ENCODE assay signal across 8 cellular contexts in the genomic region with DNA sequence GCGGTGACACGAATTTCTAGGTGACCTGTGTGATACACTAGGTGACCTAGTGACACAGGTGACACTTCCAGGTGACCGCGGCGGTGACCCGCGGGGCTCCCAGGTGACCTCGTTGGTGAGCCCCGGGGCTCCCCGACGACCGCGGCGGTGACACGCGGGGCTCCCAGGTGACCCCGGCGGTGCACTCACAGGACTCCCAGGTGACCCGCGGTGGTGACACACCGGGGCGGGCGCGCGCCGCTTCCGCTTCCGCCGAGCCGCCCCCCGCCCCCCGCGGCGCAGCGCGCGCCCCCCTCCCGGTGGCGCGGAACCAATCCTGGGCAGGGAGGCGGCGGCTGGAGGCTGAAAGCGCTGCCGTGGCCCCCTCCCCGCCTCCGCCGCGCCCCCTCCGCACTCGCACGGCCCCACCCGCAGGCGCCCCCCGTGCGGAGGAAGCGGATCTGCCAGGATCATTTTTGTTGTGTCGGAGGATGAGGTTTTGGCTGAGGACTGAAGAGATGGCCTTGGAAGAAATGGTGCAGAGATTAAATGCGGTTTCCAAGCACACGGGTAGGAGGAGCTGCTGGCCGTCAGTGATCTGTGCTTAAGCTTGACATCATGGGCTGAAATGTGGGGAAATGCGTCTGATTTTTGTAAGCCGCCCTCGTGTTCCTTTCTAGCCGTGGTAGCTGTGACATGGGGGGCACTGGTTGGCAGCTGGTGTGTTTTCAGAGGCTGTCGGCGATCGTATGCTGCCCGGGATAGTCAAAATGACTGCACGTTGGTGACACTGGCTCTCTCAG. TPM values are rescaled to one million over a fixed set of nuclear protein-coding genes. Genes with fewer than 3 reads are reported as not detected.
A peak's percentile ranks its signal among the peaks of the same experiment; 100 is the strongest.
DNase-seq lines count a peak whose midpoint lies in the region; ATAC-seq and TF ChIP-seq lines count a peak whose summit lies in the region.

A gene with protein sequence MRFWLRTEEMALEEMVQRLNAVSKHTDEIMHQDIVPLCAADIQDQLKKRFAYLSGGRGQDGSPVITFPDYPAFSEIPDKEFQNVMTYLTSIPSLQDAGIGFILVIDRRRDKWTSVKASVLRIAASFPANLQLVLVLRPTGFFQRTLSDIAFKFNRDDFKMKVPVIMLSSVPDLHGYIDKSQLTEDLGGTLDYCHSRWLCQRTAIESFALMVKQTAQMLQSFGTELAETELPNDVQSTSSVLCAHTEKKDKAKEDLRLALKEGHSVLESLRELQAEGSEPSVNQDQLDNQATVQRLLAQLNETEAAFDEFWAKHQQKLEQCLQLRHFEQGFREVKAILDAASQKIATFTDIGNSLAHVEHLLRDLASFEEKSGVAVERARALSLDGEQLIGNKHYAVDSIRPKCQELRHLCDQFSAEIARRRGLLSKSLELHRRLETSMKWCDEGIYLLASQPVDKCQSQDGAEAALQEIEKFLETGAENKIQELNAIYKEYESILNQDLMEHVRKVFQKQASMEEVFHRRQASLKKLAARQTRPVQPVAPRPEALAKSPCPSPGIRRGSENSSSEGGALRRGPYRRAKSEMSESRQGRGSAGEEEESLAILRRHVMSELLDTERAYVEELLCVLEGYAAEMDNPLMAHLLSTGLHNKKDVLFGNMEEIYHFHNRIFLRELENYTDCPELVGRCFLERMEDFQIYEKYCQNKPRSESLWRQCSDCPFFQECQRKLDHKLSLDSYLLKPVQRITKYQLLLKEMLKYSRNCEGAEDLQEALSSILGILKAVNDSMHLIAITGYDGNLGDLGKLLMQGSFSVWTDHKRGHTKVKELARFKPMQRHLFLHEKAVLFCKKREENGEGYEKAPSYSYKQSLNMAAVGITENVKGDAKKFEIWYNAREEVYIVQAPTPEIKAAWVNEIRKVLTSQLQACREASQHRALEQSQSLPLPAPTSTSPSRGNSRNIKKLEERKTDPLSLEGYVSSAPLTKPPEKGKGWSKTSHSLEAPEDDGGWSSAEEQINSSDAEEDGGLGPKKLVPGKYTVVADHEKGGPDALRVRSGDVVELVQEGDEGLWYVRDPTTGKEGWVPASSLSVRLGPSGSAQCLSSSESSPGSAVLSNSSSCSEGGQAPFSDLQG (plus strand): TSS at position 305 of the 782 bp plus-strand sequence. CDS start 166 bp downstream, at position 471.

- H3K9me3 Mint-ChIP-seq in CD8-positive, alpha-beta memory T cell, result no peaks in the 10 kb centered on the region

- peak within 1 kb of the TSS; percentile 87 to 99 (median 92) for H3K4me3 Mint-ChIP-seq in CD8-positive, alpha-beta memory T cell

- H3K4me1 ChIP-seq in CD8-positive, alpha-beta memory T cell (ENCODE audit: insufficient read depth, low read length), result peaks cover 15% of the 10 kb centered on the region
- peaks cover 22% of the 10 kb centered on the region for H3K4me1 ChIP-seq in body of pancreas
- peaks cover 0 to 38% (median 24%) of the 10 kb centered on the region in 6 donors for H3K4me1 ChIP-seq in spleen

- WGBS in body of pancreas, 2 donors, result 0% methylated on average over 10 to 54 of the region's 69 CpGs
- 0 to 1% (median 1%) methylated on average over 20 to 69 of the region's 69 CpGs for WGBS in spleen, 5 donors

- peak within 1 kb of the TSS; percentile 75 to 96 (median 91) for H3K27ac Mint-ChIP-seq in CD8-positive, alpha-beta memory T cell

- no peaks in the 10 kb centered on the region for H3K36me3 ChIP-seq in CD8-positive, alpha-beta memory T cell (ENCODE audit: insufficient read depth, low read length)
- H3K36me3 ChIP-seq in body of pancreas (replicated peaks in 1 of 2; ENCODE audit: insufficient read depth in 1 of 2, low read depth in 2 of 2), result no peaks in the 10 kb centered on the region
- no peaks in the 10 kb centered on the region for H3K36me3 ChIP-seq in spleen

- peak within 1 kb of the TSS; percentile 64 for H3K27ac ChIP-seq in CD8-positive, alpha-beta memory T cell (ENCODE audit: low read depth, low read length)
- H3K27ac ChIP-seq in body of pancreas (peak within 1 kb of the TSS; percentile 70 to 94 (median 90)), spleen (peak within 1 kb of the TSS; percentile 40 to 79 (median 72))

- in situ Hi-C loops in KBM-7 (cut with MboI; ENCODE audit: low pct_unique_long_range_greater_than_20kb, low sequenced_read_pairs), result no loop called here

- intact Hi-C loops in body of pancreas (cut with DNase I), result no loop called here
- intact Hi-C loops in spleen (cut with DNase I; ENCODE audit: low total_unique reads), result no loop called here

- H3K4me3 ChIP-seq in CD8-positive, alpha-beta memory T cell (ENCODE audit: low read length), result peak within 1 kb of the TSS; percentile 86
- H3K4me3 ChIP-seq in body of pancreas (peak within 1 kb of the TSS; percentile 49 to 54), spleen (peak within 1 kb of the TSS; percentile 32 to 81 (median 54))

- H3K4me1 Mint-ChIP-seq in CD8-positive, alpha-beta memory T cell, result peaks cover 18 to 41% (median 40%) of the 10 kb centered on the region in 3 donors

- H3K27me3 Mint-ChIP-seq in CD8-positive, alpha-beta memory T cell, result no peaks in the 10 kb centered on the region

- DNase-seq in CD8-positive, alpha-beta memory T cell, result peak; percentile 43 to 83 (median 74)
- DNase-seq in KBM-7 (peak; percentile 58), T-helper 22 cell (ENCODE audit: low read depth) (peak; percentile 51), body of pancreas (peak; percentile 63 to 78 (median 68)), inferior parietal cortex (ENCODE audit: extremely low spot score) (peak; percentile 37), spleen (peak; percentile 88), Kasumi-1 (lab: John Stamatoyannopoulos, UW) (no peak)

- ATAC-seq in body of pancreas (peak; percentile 84), GM19328 (IDR thresholded peaks at IDR 0.05; ENCODE audit: unreplicated experiment) (no peak)

- H3K36me3 Mint-ChIP-seq in CD8-positive, alpha-beta memory T cell, result peaks cover 0 to 9% (median 2%) of the 10 kb centered on the region in 3 donors

- TF ChIP-seq CTCF in body of pancreas (IDR thresholded peaks at IDR 0.05) (peak in 4 of 7 experiments; percentile 28 to 48 (median 41)), spleen (IDR thresholded peaks at IDR 0.05 in 8 of 11, conservative IDR thresholded peaks at IDR 0.05 in 3 of 11) (peak in 3 of 11 experiments; percentile 19 to 47 (median 32))

- POLR2A ChIA-PET in CD8-positive, alpha-beta memory T cell (lab: Charles Lee), result interaction anchor here (0.5 to 0.6 kb wide), 2 partner anchors 241 to 1902 kb away, joined by 3 read pairs; a partner anchor contains a TSS

- TF ChIP-seq POLR2A in body of pancreas (IDR thresholded peaks at IDR 0.05) (peak in 1 of 3 donors; percentile 54), spleen (IDR thresholded peaks at IDR 0.05) (no peak)

- H3K9me3 ChIP-seq in CD8-positive, alpha-beta memory T cell (ENCODE audit: low read length), result no peaks in the 10 kb centered on the region
- H3K9me3 ChIP-seq in body of pancreas (no peaks in the 10 kb centered on the region), spleen (peaks cover 0 to 6% (median 0%) of the 10 kb centered on the region in 8 donors)

- no peaks in the 10 kb centered on the region for H3K27me3 ChIP-seq in CD8-positive, alpha-beta memory T cell (ENCODE audit: insufficient read depth, low read length, poor library complexity, severe bottlenecking)
- no peaks in the 10 kb centered on the region for H3K27me3 ChIP-seq in body of pancreas
- H3K27me3 ChIP-seq in spleen (replicated peaks in 1 of 7), result peaks cover 0 to 58% (median 11%) of the 10 kb centered on the region in 7 donors

- CTCF ChIA-PET in CD8-positive, alpha-beta memory T cell (lab: Charles Lee), result interaction anchor here (0.7 to 3.4 kb wide), 4 partner anchors 26 to 426 kb away, joined by 3 to 15 read pairs (median 4); no protein-coding TSS in a partner anchor

RNA-seq across cellular contexts. Expression of the gene that starts here (rescaled TPM):
- total RNA-seq in CD8-positive, alpha-beta memory T cell, result 1 to 10 TPM; 9.1 to 9.6 TPM
- polyA plus RNA-seq in CD8-positive, alpha-beta memory T cell, result 2.5 TPM
- 10 to 100 TPM; 37.4 to 74.8 TPM for total RNA-seq in body of pancreas
- total RNA-seq in spleen, result 10 to 100 TPM in 6 of 7 donors, 1 to 10 TPM in 1; 6.6 to 21.4 (median 16.5) TPM
- 1 to 10 TPM; 4.3 to 9.0 (median 4.7) TPM for polyA plus RNA-seq in spleen

Comparison
In these comparisons a context has a peak if more than half of its experiments do, and no peak if none do; other contexts are left out.
1. DNase-seq: peak in CD8-positive, alpha-beta memory T cell (5 of 5), KBM-7 (single experiment), T-helper 22 cell (single experiment), body of pancreas (4 of 4), inferior parietal cortex (single experiment) and spleen (single experiment); none in Kasumi-1 (0 of 2).
2. Peak in every context shown above with its lines, with median percentiles within 50 percentile points of each other: H3K27ac ChIP-seq and H3K4me3 ChIP-seq.